ENCODE assay signal across 18 cellular contexts in genomic region chr2:36452279-36452678, GRCh38.
DNase-seq lines count a peak whose midpoint lies in the region; ATAC-seq and TF ChIP-seq lines count a peak whose summit lies in the region.
"Had no signal": no experiment of that assay in that cellular context is flagged by ENCODE, and none has a peak within 500 bp of the region (broad histone marks: within the 10 kb centered on the region; RNA-seq: fewer than 3 reads in every experiment).

No MANE protein-coding gene starts in this region.

- intact Hi-C loops in activated naive CD4-positive, alpha-beta T cell treated with anti-CD3 and anti-CD28 coated beads for 36 hours (cut with micrococcal nuclease) = no loop called here

- ATAC-seq in thoracic aorta (ENCODE audit: insufficient number of reproducible peaks, low FRiP score, low read depth) (no peak), GM21619 (IDR thresholded peaks at IDR 0.05; ENCODE audit: unreplicated experiment) (no peak)
- ATAC-seq: pancreas had no signal

- 0 out of 2 replicates have a peak, but pooled peaks cover 4% of the 10 kb centered on the region for H3K9me3 Mint-ChIP-seq in HFFc6
- no peaks in the 10 kb centered on the region for H3K9me3 Mint-ChIP-seq in activated naive CD4-positive, alpha-beta T cell treated with anti-CD3 and anti-CD28 coated beads for 36 hours
- H3K9me3 Mint-ChIP-seq: activated B cell treated with CpG ODN at 0.5 μM for 24 hours; activated T-helper 1 cell treated with anti-CD3 and anti-CD28 coated beads, Interleukin-12 subunit alpha, Interleukin-12 subunit beta, Interleukin-2, Interleukin-4 antibody, amounts not matched to agents 30 ng/mL and 10 ng/mL and 1 ng/mL, durations not matched to agents 14 hours and 24 hours and 36 hours had no signal

- H3K36me3 Mint-ChIP-seq in HFFc6 (ENCODE audit: low read depth) = peaks cover 39% of the 10 kb centered on the region
- no peaks in the 10 kb centered on the region for H3K36me3 Mint-ChIP-seq in activated naive CD4-positive, alpha-beta T cell treated with anti-CD3 and anti-CD28 coated beads for 36 hours (ENCODE audit: low read depth)

- TF ChIP-seq CTCF in HFFc6 (IDR thresholded peaks at IDR 0.05) = no peak
- TF ChIP-seq CTCF in astrocyte of the spinal cord (IDR thresholded peaks at IDR 0.05; ENCODE audit: low read depth, low read length) = no peak
- TF ChIP-seq CTCF in foreskin fibroblast (IDR thresholded peaks at IDR 0.05; ENCODE audit: low read depth, low read length) = no peak
- no peak for TF ChIP-seq CTCF in thoracic aorta (IDR thresholded peaks at IDR 0.05)

- peaks cover 72 to 97% of the 10 kb centered on the region in 2 donors for H3K4me1 ChIP-seq in thoracic aorta (ENCODE audit: control insufficient read depth in 1 of 2, low read depth in 2 of 2)

- no peaks in the 10 kb centered on the region for H3K9me3 ChIP-seq in thoracic aorta
- H3K9me3 ChIP-seq: pancreas, upper lobe of left lung had no signal

- no peak overlapping the region; the same call in 1 of the 2 replicates for H3K27ac Mint-ChIP-seq in HFFc6
- H3K27ac Mint-ChIP-seq in activated naive CD4-positive, alpha-beta T cell treated with anti-CD3 and anti-CD28 coated beads for 36 hours = no peak overlapping the region
- H3K27ac Mint-ChIP-seq: activated B cell treated with CpG ODN at 0.5 μM for 24 hours; activated T-helper 1 cell treated with anti-CD3 and anti-CD28 coated beads, Interleukin-12 subunit alpha, Interleukin-12 subunit beta, Interleukin-2, Interleukin-4 antibody, amounts not matched to agents 30 ng/mL and 10 ng/mL and 1 ng/mL, durations not matched to agents 14 hours and 24 hours and 36 hours had no signal

- CTCF ChIA-PET in activated naive CD4-positive, alpha-beta T cell treated with anti-CD3 and anti-CD28 coated beads for 36 hours (lab: Charles Lee) = no interaction called here

- H3K4me3 ChIP-seq in astrocyte of the spinal cord (ENCODE audit: low read depth, low read length) = no peak overlapping the region
- no peak overlapping the region for H3K4me3 ChIP-seq in foreskin fibroblast (ENCODE audit: low read depth in 1 of 2, low read length in 2 of 2)
- no peak overlapping the region for H3K4me3 ChIP-seq in thoracic aorta
- H3K4me3 ChIP-seq: pancreas, upper lobe of left lung had no signal

- peaks cover 27% of the 10 kb centered on the region for H3K27me3 Mint-ChIP-seq in HFFc6 (ENCODE audit: insufficient read depth)
- no peaks in the 10 kb centered on the region for H3K27me3 Mint-ChIP-seq in activated naive CD4-positive, alpha-beta T cell treated with anti-CD3 and anti-CD28 coated beads for 36 hours (ENCODE audit: low read depth)
- H3K27me3 Mint-ChIP-seq: activated B cell treated with CpG ODN at 0.5 μM for 24 hours had no signal

- DNase-seq in HFFc6 (peak; percentile 64), astrocyte of the spinal cord (ENCODE audit: low read depth, low spot score) (peak; percentile 75), foreskin fibroblast (peak; percentile 53 to 79), thoracic aorta (ENCODE audit: low spot score) (no peak), hypothalamus (lab: John Stamatoyannopoulos, UW) (no peak), RPMI8226 (no peak)
- no peak for DNase-seq in activated naive CD4-positive, alpha-beta T cell treated with anti-CD3 and anti-CD28 coated beads for 36 hours
- DNase-seq: activated B cell treated with CpG ODN at 0.5 μM for 24 hours, cortex of kidney, GOT3, left cardiac atrium, NCI-H1436, pancreas, small intestine, T-helper 1 cell, upper lobe of left lung had no signal

- H3K4me1 Mint-ChIP-seq in HFFc6 (ENCODE audit: low read depth) = no peaks in the 10 kb centered on the region; the same call in 1 of the 2 replicates
- H3K4me1 Mint-ChIP-seq in activated naive CD4-positive, alpha-beta T cell treated with anti-CD3 and anti-CD28 coated beads for 36 hours (ENCODE audit: low read depth) = no peaks in the 10 kb centered on the region
- H3K4me1 Mint-ChIP-seq: activated B cell treated with CpG ODN at 0.5 μM for 24 hours had no signal

- in situ Hi-C loops in astrocyte of the spinal cord (cut with HindIII; ENCODE audit: low sequenced_read_pairs) = no loop called here

- H3K27ac ChIP-seq in thoracic aorta = peak overlapping the region; percentile 83 to 87
- H3K27ac ChIP-seq: pancreas had no signal

- peak overlapping the region; percentile 47 for H3K4me3 Mint-ChIP-seq in HFFc6
- no peak overlapping the region for H3K4me3 Mint-ChIP-seq in activated naive CD4-positive, alpha-beta T cell treated with anti-CD3 and anti-CD28 coated beads for 36 hours
- H3K4me3 Mint-ChIP-seq: activated B cell treated with CpG ODN at 0.5 μM for 24 hours; activated T-helper 1 cell treated with anti-CD3 and anti-CD28 coated beads, Interleukin-12 subunit alpha, Interleukin-12 subunit beta, Interleukin-2, Interleukin-4 antibody, amounts not matched to agents 30 ng/mL and 10 ng/mL and 1 ng/mL, durations not matched to agents 14 hours and 24 hours and 36 hours had no signal

- no peaks in the 10 kb centered on the region for H3K27me3 ChIP-seq in thoracic aorta (replicated peaks; ENCODE audit: insufficient read depth)
- H3K27me3 ChIP-seq: pancreas, upper lobe of left lung had no signal

- no peaks in the 10 kb centered on the region for H3K36me3 ChIP-seq in thoracic aorta
- H3K36me3 ChIP-seq: pancreas had no signal

Comparison
In these comparisons a context has a peak if more than half of its experiments do, and no peak if none do; other contexts are left out.
1. DNase-seq: peak in HFFc6 (single experiment), astrocyte of the spinal cord (single experiment) and foreskin fibroblast (2 of 2); none in thoracic aorta (single experiment), activated naive CD4-positive, alpha-beta T cell treated with anti-CD3 and anti-CD28 coated beads for 36 hours (single experiment), hypothalamus (0 of 51) and RPMI8226 (single experiment).